ENCODE assay signal across 14 cellular contexts in the genomic region with DNA sequence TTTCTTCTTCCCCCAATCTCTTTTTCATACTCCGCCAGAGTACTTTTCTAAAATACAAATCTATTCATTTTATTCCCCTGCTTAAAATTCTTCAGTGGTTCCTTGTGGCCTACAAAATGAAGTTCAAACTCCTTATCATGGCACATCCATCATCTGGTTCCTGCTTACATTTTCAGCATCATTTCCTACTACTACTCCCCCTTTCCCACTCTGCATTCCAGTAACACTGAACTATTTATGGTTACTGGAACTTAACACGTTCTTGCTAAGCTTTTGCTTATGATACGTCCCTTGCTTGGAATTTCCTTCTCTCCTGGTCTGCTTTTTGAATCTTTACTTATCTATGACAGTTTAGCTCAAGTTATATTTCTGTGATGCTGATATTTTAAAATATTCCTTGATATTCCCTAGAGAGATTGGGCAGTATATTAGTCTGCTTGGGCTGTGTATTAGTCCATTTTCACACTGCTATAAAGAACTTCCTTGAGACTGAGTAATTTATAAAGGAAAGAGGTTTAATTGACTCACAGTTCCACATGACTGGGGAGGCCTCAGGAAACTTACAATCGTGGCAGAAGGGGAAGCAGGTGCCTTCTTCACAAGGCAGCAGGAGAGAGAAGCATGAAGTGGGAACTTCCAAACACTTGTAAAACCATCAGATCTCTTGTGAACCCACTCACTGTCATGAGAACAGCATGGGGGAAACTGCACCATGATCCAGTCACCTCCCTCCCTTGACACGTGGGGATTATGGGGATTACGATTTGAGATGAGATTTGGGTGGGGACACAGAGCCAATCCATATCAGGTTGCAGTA. TPM values are rescaled to one million over a fixed set of nuclear protein-coding genes. Genes with fewer than 3 reads are reported as not detected.
DNase-seq lines count a peak whose midpoint lies in the region; ATAC-seq and TF ChIP-seq lines count a peak whose summit lies in the region.
"Had no signal": no experiment of that assay in that cellular context is flagged by ENCODE, and none has a peak within 500 bp of the region (broad histone marks: within the 10 kb centered on the region; RNA-seq: fewer than 3 reads in every experiment).

No MANE protein-coding gene starts in this region.

- H3K27ac Mint-ChIP-seq in brain, result peak overlapping the region in 3 of 5 experiments; percentile 3 to 19 (median 6)
- H3K27ac Mint-ChIP-seq in activated naive CD4-positive, alpha-beta T cell treated with anti-CD3 and anti-CD28 coated beads, Interleukin-2, amount 50 U/mL, for 72 hours, result no peak overlapping the region
- H3K27ac Mint-ChIP-seq: activated CD8-positive, alpha-beta T cell treated with anti-CD3 and anti-CD28 coated beads, Interleukin-2, amount 10 ng/mL, durations not matched to agents 7 days and 5 days; activated naive CD8-positive, alpha-beta T cell treated with anti-CD3 and anti-CD28 coated beads for 36 hours; CD4-positive, alpha-beta memory T cell had no signal

- H3K9me3 Mint-ChIP-seq in brain, result peaks cover 0 to 22% (median 21%) of the 10 kb centered on the region in 5 experiments
- peaks cover 6 to 9% of the 10 kb centered on the region in 2 donors for H3K9me3 Mint-ChIP-seq in activated naive CD4-positive, alpha-beta T cell treated with anti-CD3 and anti-CD28 coated beads, Interleukin-2, amount 50 U/mL, for 72 hours

- no peak for TF ChIP-seq CTCF in brain (conservative IDR thresholded peaks at IDR 0.05)

- intact Hi-C loops in right cardiac atrium (cut with DNase I), result no loop called here

- H3K4me1 Mint-ChIP-seq in brain, result peaks cover 10% of the 10 kb centered on the region

- peaks cover 11% of the 10 kb centered on the region for H3K4me1 ChIP-seq in right cardiac atrium (ENCODE audit: control insufficient read depth, insufficient read depth, low read length)
- H3K4me1 ChIP-seq: parathyroid adenoma had no signal

- H3K36me3 Mint-ChIP-seq in brain, result peaks cover 69% of the 10 kb centered on the region
- H3K36me3 Mint-ChIP-seq in activated naive CD4-positive, alpha-beta T cell treated with anti-CD3 and anti-CD28 coated beads, Interleukin-2, amount 50 U/mL, for 72 hours, result peaks cover 12 to 14% of the 10 kb centered on the region in 2 donors

- no peaks in the 10 kb centered on the region for H3K27me3 ChIP-seq in right cardiac atrium (ENCODE audit: control insufficient read depth, insufficient read depth)

- H3K4me3 ChIP-seq in right cardiac atrium (ENCODE audit: low read length) (no peak overlapping the region), skeletal muscle cell (ENCODE audit: low read depth, low read length) (no peak overlapping the region)

- no peak overlapping the region for H3K4me3 Mint-ChIP-seq in brain
- H3K4me3 Mint-ChIP-seq: activated CD8-positive, alpha-beta T cell treated with anti-CD3 and anti-CD28 coated beads, Interleukin-2, amount 10 ng/mL, durations not matched to agents 7 days and 5 days; activated naive CD8-positive, alpha-beta T cell treated with anti-CD3 and anti-CD28 coated beads for 36 hours; CD4-positive, alpha-beta memory T cell had no signal

- H3K27me3 Mint-ChIP-seq in brain, result no peaks in the 10 kb centered on the region
- H3K27me3 Mint-ChIP-seq: activated naive CD8-positive, alpha-beta T cell treated with anti-CD3 and anti-CD28 coated beads for 36 hours; CD4-positive, alpha-beta memory T cell had no signal

- ATAC-seq in right cardiac atrium (peak; percentile 73 to 79), HG02678 (IDR thresholded peaks at IDR 0.05; ENCODE audit: unreplicated experiment) (no peak)
- ATAC-seq in activated naive CD4-positive, alpha-beta T cell treated with anti-CD3 and anti-CD28 coated beads, Interleukin-2, amount 50 U/mL, for 72 hours, result no peak
- ATAC-seq: activated CD8-positive, alpha-beta T cell treated with anti-CD3 and anti-CD28 coated beads, Interleukin-2, amount 10 ng/mL, durations not matched to agents 7 days and 5 days had no signal

- H3K27ac ChIP-seq in right cardiac atrium (ENCODE audit: low read length), result peak overlapping the region; percentile 64
- H3K27ac ChIP-seq: parathyroid adenoma had no signal

- WGBS in right cardiac atrium, result 46% methylated on average over 6 of the region's 6 CpGs

- H3K9me3 ChIP-seq in right cardiac atrium (ENCODE audit: control insufficient read depth, low read length), result no peaks in the 10 kb centered on the region

- DNase-seq in GM04503 (ENCODE audit: low read depth) (peak; percentile 26), right cardiac atrium (no peak), skeletal muscle cell (ENCODE audit: low read depth) (peak; percentile 1), foreskin melanocyte (no peak)
- DNase-seq in activated CD8-positive, alpha-beta memory T cell treated with anti-CD3 and anti-CD28 coated beads for 24 hours, result no peak
- no peak for DNase-seq in activated naive CD4-positive, alpha-beta T cell treated with anti-CD3 and anti-CD28 coated beads, Interleukin-2, amount 50 U/mL, for 72 hours (ENCODE audit: low spot score in 2 of 2)
- DNase-seq: activated CD8-positive, alpha-beta T cell treated with anti-CD3 and anti-CD28 coated beads, Interleukin-2, amount 10 ng/mL, durations not matched to agents 7 days and 5 days; activated naive CD8-positive, alpha-beta T cell treated with anti-CD3 and anti-CD28 coated beads for 36 hours; CD4-positive, alpha-beta memory T cell; NCI-H1417; NK-92 treated with Interleukin-12 subunit alpha and Interleukin-12 subunit beta, amount 100 ng/mL, for 24 hours had no signal

RNA-seq across cellular contexts. Expression of a gene that starts 53.2 kb away (rescaled TPM):
- polyA plus RNA-seq in brain (ENCODE audit: insufficient read depth, low read depth, low replicate concordance), result 16.5 TPM
- total RNA-seq in right cardiac atrium, result 10 to 100 TPM; 50.9 to 64.7 (median 55.6) TPM
- 14.9 TPM for polyA plus RNA-seq in right cardiac atrium
- 1 to 10 TPM; 5.1 to 8.0 TPM for total RNA-seq in activated naive CD4-positive, alpha-beta T cell treated with anti-CD3 and anti-CD28 coated beads, Interleukin-2, amount 50 U/mL, for 72 hours

Comparison
In these comparisons a context has a peak if more than half of its experiments do, and no peak if none do; other contexts are left out.
1. DNase-seq: peak in GM04503 (single experiment) and skeletal muscle cell (single experiment); none in right cardiac atrium (0 of 3), activated CD8-positive, alpha-beta memory T cell treated with anti-CD3 and anti-CD28 coated beads for 24 hours (single experiment), activated naive CD4-positive, alpha-beta T cell treated with anti-CD3 and anti-CD28 coated beads, Interleukin-2, amount 50 U/mL, for 72 hours (0 of 2) and foreskin melanocyte (single experiment).
2. H3K27ac Mint-ChIP-seq: peak in brain (3 of 5); none in activated naive CD4-positive, alpha-beta T cell treated with anti-CD3 and anti-CD28 coated beads, Interleukin-2, amount 50 U/mL, for 72 hours (0 of 2).
3. ATAC-seq: peak in right cardiac atrium (2 of 2); none in activated naive CD4-positive, alpha-beta T cell treated with anti-CD3 and anti-CD28 coated beads, Interleukin-2, amount 50 U/mL, for 72 hours (0 of 2) and HG02678 (single experiment).
4. RNA of a gene that starts 53.2 kb away (total RNA-seq): 50.9 to 64.7 TPM in right cardiac atrium; 5.1 to 8.0 TPM in activated naive CD4-positive, alpha-beta T cell treated with anti-CD3 and anti-CD28 coated beads, Interleukin-2, amount 50 U/mL, for 72 hours; every median in the first group is over 4 times any median in the second.